1 cellular context compared by ENCODE assay signal in genomic region chr16:11676799-11677198, GRCh38.
TF ChIP-seq lines count a peak whose summit lies in the region.

No MANE protein-coding gene starts in this region.

TF ChIP-seq in SK-N-SH, 30 proteins besides CTCF, POLR2A, EP300 and RAD21 (continued from another document):
- TF ChIP-seq PBX3 (IDR thresholded peaks at IDR 0.05): no peak
- TF ChIP-seq TEAD4 (IDR thresholded peaks at IDR 0.05; ENCODE audit: borderline replicate concordance, insufficient read depth): no peak
- TF ChIP-seq CHD2 (IDR thresholded peaks at IDR 0.05; ENCODE audit: low read length, partially characterized antibody): no peak
- TF ChIP-seq REST (IDR thresholded peaks at IDR 0.05; ENCODE audit: low read depth, low read length): no peak
